In the genomic region with DNA sequence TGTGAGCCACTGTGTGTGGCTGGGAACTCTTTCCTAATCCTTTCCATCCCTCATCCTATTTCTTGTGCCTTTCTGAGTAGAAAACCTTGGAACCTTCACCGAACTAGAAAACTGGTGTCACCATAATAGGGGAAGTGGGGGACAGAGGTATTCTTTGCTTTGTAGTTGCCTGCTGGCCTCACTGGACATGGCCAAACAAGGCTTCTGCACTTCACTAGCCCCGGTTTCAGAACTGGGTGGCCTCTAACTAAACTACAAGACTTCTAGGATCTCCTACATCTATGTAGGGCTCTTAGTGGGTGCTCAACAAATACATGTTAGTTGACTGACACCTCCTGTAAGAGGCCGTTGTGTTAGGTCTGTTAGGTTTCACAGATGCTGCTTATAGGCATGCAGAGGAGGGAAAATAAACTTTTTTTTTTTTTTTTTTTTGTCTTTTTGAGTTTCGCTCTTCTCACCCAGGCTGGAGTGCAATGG, we compare ENCODE assay signal across 21 cellular contexts. TPM values are rescaled to one million over a fixed set of nuclear protein-coding genes. Genes with fewer than 3 reads are reported as not detected.
DNase-seq lines count a peak whose midpoint lies in the region; ATAC-seq, FAIRE-seq and TF ChIP-seq lines count a peak whose summit lies in the region.
"Had no signal": no experiment of that assay in that cellular context is flagged by ENCODE, and none has a peak within 500 bp of the region (broad histone marks: within the 10 kb centered on the region; RNA-seq: fewer than 3 reads in every experiment).

No MANE protein-coding gene starts in this region.

- no peak for TF ChIP-seq CTCF in CD14-positive monocyte (IDR thresholded peaks at IDR 0.05)
- TF ChIP-seq CTCF in IMR-90 (conservative IDR thresholded peaks at IDR 0.05; ENCODE audit: low read depth, low read length) = no peak

- peaks cover 28% of the 10 kb centered on the region for H3K4me1 Mint-ChIP-seq in CD14-positive monocyte

- H3K27me3 ChIP-seq in IMR-90 (ENCODE audit: control insufficient read depth, insufficient read depth, low read length) = no peaks in the 10 kb centered on the region
- H3K27me3 ChIP-seq in mesenchymal stem cell (ENCODE audit: control insufficient read depth in 1 of 2, insufficient read depth in 1 of 2, low read length in 2 of 2) = peaks cover 0 to 3% of the 10 kb centered on the region in 2 experiments

- no peak for TF ChIP-seq POLR2A in IMR-90 (IDR thresholded peaks at IDR 0.05; ENCODE audit: low read depth, low read length)
- no peak for TF ChIP-seq POLR2A in GM12892 (IDR thresholded peaks at IDR 0.05; ENCODE audit: low read depth, low read length)

- H4K8ac ChIP-seq in IMR-90 (ENCODE audit: low read depth in 2 of 2, low read length in 2 of 2) (0 out of 4 replicates have a peak overlapping the region, but pooled peaks of 1 of the 2 experiments have one; percentile 39), mesenchymal stem cell (ENCODE audit: low read length) (no peak overlapping the region)

- no peak overlapping the region for H2BK120ac ChIP-seq in IMR-90 (ENCODE audit: low read depth, low read length)
- H2BK120ac ChIP-seq in mesenchymal stem cell (ENCODE audit: low read depth, low read length) = no peak overlapping the region

- H3K23ac ChIP-seq in IMR-90 (ENCODE audit: low read depth, low read length) (no peak overlapping the region), mesenchymal stem cell (ENCODE audit: low read length in 2 of 2) (no peak overlapping the region)

- no peak for TF ChIP-seq RAD21 in IMR-90 (IDR thresholded peaks at IDR 0.05; ENCODE audit: low read length)

- no CpG with 5 or more reads among the region's 4 CpGs for WGBS in IMR-90 (ENCODE audit: extremely low coverage in 2 of 2, insufficient read length in 1 of 2), 2 experiments
- WGBS in mesenchymal stem cell = 95% methylated on average over 2 of the region's 4 CpGs

- ATAC-seq in IMR-90 (ENCODE audit: low read depth) = no peak
- ATAC-seq in HG03342 (IDR thresholded peaks at IDR 0.05; ENCODE audit: unreplicated experiment) = no peak
- ATAC-seq: CD8-positive, alpha-beta T cell had no signal

- FAIRE-seq in GM12892 (lab: Jason Lieb, UNC) = no peak
- FAIRE-seq: A204.1 had no signal

- H3K4me3 ChIP-seq in IMR-90 (ENCODE audit: insufficient read depth, low read depth, low read length) (no peak overlapping the region), mesenchymal stem cell (ENCODE audit: insufficient read depth in 1 of 2, low read depth in 1 of 2, low read length in 2 of 2) (no peak overlapping the region)

- intact Hi-C loops in CD14-positive monocyte (cut with micrococcal nuclease) (loop anchor here in 1 of 2 donors (5.0 kb wide), 1 partner anchor 38 kb away; no protein-coding TSS in a partner anchor), IMR-90 (cut with micrococcal nuclease) (no loop called here)

- H3K9me3 ChIP-seq in IMR-90 (ENCODE audit: control insufficient read depth, insufficient read depth, low read length) (no peaks in the 10 kb centered on the region), mesenchymal stem cell (ENCODE audit: control insufficient read depth, low read length) (no peaks in the 10 kb centered on the region)
- H3K9me3 ChIP-seq: SK-N-SH had no signal

- H3K27me3 Mint-ChIP-seq in CD14-positive monocyte (ENCODE audit: low read depth in 3 of 3) = peaks cover 1 to 4% (median 1%) of the 10 kb centered on the region in 3 donors

- H3K4me2 ChIP-seq in IMR-90 (ENCODE audit: low read depth, low read length) = no peak overlapping the region
- no peak overlapping the region for H3K4me2 ChIP-seq in mesenchymal stem cell (ENCODE audit: low read length, poor library complexity, severe bottlenecking)
- H3K4me2 ChIP-seq: SK-N-SH had no signal

- H3K9me3 Mint-ChIP-seq in CD14-positive monocyte = no peaks in the 10 kb centered on the region
- H3K9me3 Mint-ChIP-seq: CD8-positive, alpha-beta T cell had no signal

- no peak overlapping the region for H3K56ac ChIP-seq in IMR-90 (ENCODE audit: extremely low read depth, insufficient read depth, low read length)

- H2AK9ac ChIP-seq in IMR-90 (replicated peaks; ENCODE audit: low read depth, low read length, poor library complexity) = no peak overlapping the region

- H3K4me3 Mint-ChIP-seq in CD14-positive monocyte = no peak overlapping the region
- H3K4me3 Mint-ChIP-seq: CD8-positive, alpha-beta T cell had no signal

- no peak overlapping the region for H2BK12ac ChIP-seq in mesenchymal stem cell (ENCODE audit: low read length in 2 of 2)

- dilution Hi-C loops in IMR-90 (cut with HindIII; ENCODE audit: low sequenced_read_pairs, unreplicated experiment) = no loop called here

- H3K27ac Mint-ChIP-seq in CD14-positive monocyte = peak overlapping the region in 4 of 7 donors; percentile 30 to 70 (median 54)
- H3K27ac Mint-ChIP-seq: CD8-positive, alpha-beta T cell had no signal

- no peak overlapping the region for H4K5ac ChIP-seq in IMR-90 (ENCODE audit: low read depth, low read length)

- CTCF ChIA-PET in IMR-90 (lab: Yijun Ruan, JAX) = no interaction called here

- H3K36me3 Mint-ChIP-seq in CD14-positive monocyte = no peaks in the 10 kb centered on the region
- H3K36me3 Mint-ChIP-seq: CD8-positive, alpha-beta T cell had no signal

- H2AFZ ChIP-seq in IMR-90 (replicated peaks; ENCODE audit: low read length, poor library complexity) (no peak overlapping the region), mesenchymal stem cell (ENCODE audit: low read depth, low read length) (no peak overlapping the region)

- peak overlapping the region; percentile 75; the same call in 1 of the 2 replicates for H3K4ac ChIP-seq in IMR-90 (ENCODE audit: low read depth, low read length)
- no peak overlapping the region for H3K4ac ChIP-seq in mesenchymal stem cell (ENCODE audit: low read depth in 1 of 2, low read length in 2 of 2)

- H3K36me3 ChIP-seq in IMR-90 (ENCODE audit: control insufficient read depth, insufficient read depth, low read length) (peaks cover 3% of the 10 kb centered on the region; the same call in 1 of the 2 replicates), mesenchymal stem cell (ENCODE audit: control insufficient read depth in 1 of 2, insufficient read depth in 2 of 2, low read depth in 1 of 2, low read length in 2 of 2) (peaks cover 0 to 4% of the 10 kb centered on the region in 2 experiments)

- H4K20me1 ChIP-seq in IMR-90 (ENCODE audit: insufficient read depth, low read length) = 0 out of 2 replicates have a peak, but pooled peaks cover 5% of the 10 kb centered on the region

- POLR2A ChIA-PET in IMR-90 (lab: Charles Lee; ENCODE audit: unreplicated experiment) = no interaction called here

- DNase-seq in CD14-positive monocyte (ENCODE audit: low spot score) (no peak), IMR-90 (no peak), mesenchymal stem cell (no peak), GM12892 (ENCODE audit: insufficient read length) (no peak)
- no peak for DNase-seq in activated CD4-positive, CD25-positive, alpha-beta regulatory T cell treated with anti-CD3 and anti-CD28 coated beads, Interleukin-2, amount 50 U/mL, for 72 hours
- DNase-seq: Calu3; CD8-positive, alpha-beta T cell; GF-D8; GOT3; NCI-H187; NCI-H2107; NCI-H510A; NCI-H748 treated with DMSO at 0.1 percent for 48 hours; OCI-M1; SHP77 treated with DMSO at 0.1 percent for 48 hours; SK-N-SH had no signal

- H3K4me1 ChIP-seq in IMR-90 (ENCODE audit: control insufficient read depth, insufficient read depth, low read length) (peaks cover 6% of the 10 kb centered on the region), mesenchymal stem cell (ENCODE audit: control insufficient read depth, insufficient read depth, low read depth, low read length) (peaks cover 6% of the 10 kb centered on the region)

- no peaks in the 10 kb centered on the region; the same call in 1 of the 2 replicates for H3K9me1 ChIP-seq in IMR-90 (ENCODE audit: insufficient read depth, low read length)

- H3K14ac ChIP-seq in IMR-90 (replicated peaks; ENCODE audit: low read depth, low read length) (0 out of 2 replicates have a peak overlapping the region, but pooled peaks have one; percentile 25), mesenchymal stem cell (ENCODE audit: low read length in 2 of 2) (no peak overlapping the region)

- peak overlapping the region; percentile 9; the same call in 1 of the 2 replicates for H2BK20ac ChIP-seq in IMR-90 (ENCODE audit: low read depth, low read length)

- H3K79me1 ChIP-seq in IMR-90 (ENCODE audit: low read depth in 1 of 2, low read length in 2 of 2) (peaks cover 0 to 11% of the 10 kb centered on the region in 2 experiments; a peak in 2 of 4 replicates), mesenchymal stem cell (replicated peaks; ENCODE audit: low read length, poor library complexity, severe bottlenecking) (peaks cover 8% of the 10 kb centered on the region)

- no peak overlapping the region for H4K91ac ChIP-seq in IMR-90 (ENCODE audit: insufficient read depth, low read depth, low read length)
- no peak overlapping the region for H4K91ac ChIP-seq in mesenchymal stem cell (ENCODE audit: low read length)

- H2BK5ac ChIP-seq in IMR-90 (ENCODE audit: low read depth, low read length, poor library complexity, severe bottlenecking) (no peak overlapping the region), mesenchymal stem cell (ENCODE audit: low read depth, low read length, poor library complexity, severe bottlenecking) (no peak overlapping the region)

- H2AK5ac ChIP-seq in IMR-90 (ENCODE audit: low read depth, low read length) = peak overlapping the region; percentile 77
- no peak overlapping the region for H2AK5ac ChIP-seq in mesenchymal stem cell (ENCODE audit: low read length, severe bottlenecking)

- H3K9ac ChIP-seq in IMR-90 (ENCODE audit: low read depth, low read length) = no peak overlapping the region
- peak overlapping the region; percentile 60 for H3K9ac ChIP-seq in mesenchymal stem cell (ENCODE audit: low read length)
- H3K9ac ChIP-seq: SK-N-SH had no signal

- BruUV-seq in IMR-90 (replicated peaks; lab: Mats Ljungman, UMichigan) = no TSS peak

- in situ Hi-C loops in IMR-90 (cut with MboI; ENCODE audit: low sequenced_read_pairs) = no loop called here

- 0 out of 3 replicates have a peak overlapping the region, but pooled peaks have one; percentile 65 for H2BK15ac ChIP-seq in IMR-90 (ENCODE audit: low read depth, low read length)
- no peak overlapping the region for H2BK15ac ChIP-seq in mesenchymal stem cell (ENCODE audit: low read depth, poor library complexity, severe bottlenecking)

- no peak overlapping the region for H3K27ac ChIP-seq in IMR-90 (ENCODE audit: insufficient read depth, low read length)
- no peak overlapping the region for H3K27ac ChIP-seq in mesenchymal stem cell (ENCODE audit: low read length, poor library complexity, severe bottlenecking)

- no peak overlapping the region for H3K18ac ChIP-seq in IMR-90 (ENCODE audit: low read depth, low read length)
- no peak overlapping the region for H3K18ac ChIP-seq in mesenchymal stem cell (ENCODE audit: low read depth in 1 of 2, low read length in 2 of 2)

RNA-seq across cellular contexts. Expression of a gene that starts 0.6 kb away (rescaled TPM):
- polyA plus RNA-seq in CD14-positive monocyte (not detected), IMR-90 (2012; rRNA removed) (0.31 and 0.37 TPM in 2 replicates)
- 0.28 and 0.36 TPM in 2 replicates for total RNA-seq in IMR-90 (2012; rRNA removed)
- polyA plus RNA-seq in IMR-90 (2012; cell fraction: cytosol; rRNA removed) = 0.23 and 0.43 TPM in 2 replicates
- 1.3 and 1.8 TPM in 2 replicates for polyA plus RNA-seq in IMR-90 (2012; cell fraction: nucleus; rRNA removed; ENCODE audit: low replicate concordance)
- polyA plus RNA-seq in mesenchymal stem cell (2013, experiment 1 of 2) = not detected
- polyA plus RNA-seq in mesenchymal stem cell (2013, experiment 2 of 2) = not detected
- not detected for polyA plus RNA-seq in GM12892 (2012; ENCODE audit: missing spikeins)
- total RNA-seq: Calu3; CD8-positive, alpha-beta T cell; M059J; RPMI7951 had no signal
- polyA plus RNA-seq: SK-N-SH had no signal

RNA-seq across cellular contexts. Expression of a gene that starts 10.1 kb away (rescaled TPM):
- 100 to 1,000 TPM; 106 to 110 TPM for polyA plus RNA-seq in CD14-positive monocyte
- total RNA-seq in IMR-90 (2012; rRNA removed) = 61.9 and 83.7 TPM in 2 replicates
- polyA plus RNA-seq in IMR-90 (2012; rRNA removed) = 74.0 and 86.3 TPM in 2 replicates
- 36.7 and 38.7 TPM in 2 replicates for polyA plus RNA-seq in IMR-90 (2012; cell fraction: cytosol; rRNA removed)
- polyA plus RNA-seq in IMR-90 (2012; cell fraction: nucleus; rRNA removed; ENCODE audit: low replicate concordance) = 13.9 and 46.2 TPM in 2 replicates
- 50.4 TPM for polyA plus RNA-seq in mesenchymal stem cell (2013, experiment 1 of 2)
- polyA plus RNA-seq in mesenchymal stem cell (2013, experiment 2 of 2) = 51.9 TPM
- 39.9 TPM for polyA plus RNA-seq in GM12892 (2012; ENCODE audit: missing spikeins)

RNA-seq across cellular contexts. Expression of a gene that starts 10.4 kb away (rescaled TPM):
- 1 to 10 TPM; 2.8 to 5.4 TPM for polyA plus RNA-seq in CD14-positive monocyte
- total RNA-seq in IMR-90 (2012; rRNA removed) = 71.9 and 73.8 TPM in 2 replicates
- 167 and 185 TPM in 2 replicates for polyA plus RNA-seq in IMR-90 (2012; rRNA removed)
- polyA plus RNA-seq in IMR-90 (2012; cell fraction: cytosol; rRNA removed) = 47.0 and 54.1 TPM in 2 replicates
- polyA plus RNA-seq in IMR-90 (2012; cell fraction: nucleus; rRNA removed; ENCODE audit: low replicate concordance) = 631 and 1,195 TPM in 2 replicates
- polyA plus RNA-seq in mesenchymal stem cell (2013, experiment 1 of 2) = 96.0 TPM
- polyA plus RNA-seq in mesenchymal stem cell (2013, experiment 2 of 2) = 87.5 TPM
- polyA plus RNA-seq in GM12892 (2012; ENCODE audit: missing spikeins) = 83.9 TPM

RNA-seq across cellular contexts. Expression of a gene that starts 13.7 kb away (rescaled TPM):
- polyA plus RNA-seq in CD14-positive monocyte (1 to 10 TPM in 1 of 2 donors, under 1 TPM in 1; 0.73 to 1.3 TPM), IMR-90 (2012; rRNA removed) (0.05 TPM in 1 of 2 replicates, not detected in the other)
- not detected in 2 replicates for total RNA-seq in IMR-90 (2012; rRNA removed)
- not detected in 2 replicates for polyA plus RNA-seq in IMR-90 (2012; cell fraction: cytosol; rRNA removed)
- polyA plus RNA-seq in IMR-90 (2012; cell fraction: nucleus; rRNA removed; ENCODE audit: low replicate concordance) = not detected in 2 replicates
- not detected for polyA plus RNA-seq in mesenchymal stem cell (2013, experiment 1 of 2)
- polyA plus RNA-seq in mesenchymal stem cell (2013, experiment 2 of 2) = not detected
- polyA plus RNA-seq in GM12892 (2012; ENCODE audit: missing spikeins) = not detected
- total RNA-seq: Calu3; CD8-positive, alpha-beta T cell; M059J; RPMI7951 had no signal
- polyA plus RNA-seq: BJ, SK-N-SH had no signal

RNA-seq across cellular contexts. Expression of a gene that starts 48.1 kb away (rescaled TPM):
- polyA plus RNA-seq in CD14-positive monocyte (under 1 TPM in 1 of 2 donors, not detected in 1; 0.14 TPM), IMR-90 (2012; rRNA removed) (24.4 and 30.0 TPM in 2 replicates)
- 3.6 and 3.9 TPM in 2 replicates for total RNA-seq in IMR-90 (2012; rRNA removed)
- polyA plus RNA-seq in IMR-90 (2012; cell fraction: cytosol; rRNA removed) = 11.1 and 16.7 TPM in 2 replicates
- polyA plus RNA-seq in IMR-90 (2012; cell fraction: nucleus; rRNA removed; ENCODE audit: low replicate concordance) = 239 and 468 TPM in 2 replicates
- polyA plus RNA-seq in mesenchymal stem cell (2013, experiment 1 of 2) = 5.8 TPM
- 5.0 TPM for polyA plus RNA-seq in mesenchymal stem cell (2013, experiment 2 of 2)
- polyA plus RNA-seq in GM12892 (2012; ENCODE audit: missing spikeins) = 1.1 TPM

Comparison
In these comparisons a context has a peak if more than half of its experiments do, and no peak if none do; other contexts are left out.
1. RNA of a gene that starts 10.4 kb away (polyA plus RNA-seq): 47.0 to 1,195 TPM in IMR-90; 2.8 to 5.4 TPM in CD14-positive monocyte; every median in the first group is over 4 times any median in the second.